In the genomic region with DNA sequence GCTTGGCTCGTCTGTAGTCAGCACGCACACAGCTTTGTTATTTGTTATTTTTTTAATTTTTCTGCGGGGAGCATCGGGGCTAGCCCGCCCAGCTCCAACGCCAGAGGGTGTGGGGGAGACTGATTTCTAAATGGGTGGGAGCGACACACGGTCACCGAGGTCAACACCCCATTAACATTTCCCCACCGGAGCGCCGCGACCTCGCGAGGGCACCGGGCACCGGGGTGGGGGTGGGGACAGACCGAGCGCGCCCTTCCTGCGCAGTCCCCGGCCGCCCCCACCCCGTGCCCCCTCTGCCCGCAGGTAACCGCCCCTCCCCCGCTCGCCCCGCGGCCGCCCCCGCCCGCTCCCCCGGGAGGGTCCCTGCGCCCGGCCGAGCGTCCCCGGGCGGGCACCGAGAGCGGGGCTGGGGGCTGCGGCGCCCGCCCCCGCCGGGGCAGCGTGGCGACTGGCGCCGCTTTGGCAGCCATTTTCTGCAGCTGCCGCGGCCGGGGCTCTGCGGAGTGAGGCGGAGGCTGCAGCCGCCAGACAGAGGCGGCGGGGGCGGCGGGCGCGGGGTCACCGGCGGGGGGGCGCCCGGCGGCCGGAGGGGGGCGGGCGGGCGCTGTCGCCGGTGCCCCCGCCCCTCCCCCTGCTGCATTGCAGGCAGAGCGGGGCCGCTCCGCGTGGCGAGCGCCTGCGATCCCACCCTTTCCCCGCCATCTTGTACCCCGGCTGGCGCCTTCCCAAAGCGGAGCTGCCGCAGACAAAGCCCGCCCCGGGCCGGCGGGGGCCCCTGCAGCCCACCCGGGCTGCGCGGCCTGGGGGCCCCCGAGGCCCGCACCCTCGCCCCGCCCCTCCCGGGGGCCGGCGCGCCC, we compare ENCODE assay signal across 8 cellular contexts. TPM values are rescaled to one million over a fixed set of nuclear protein-coding genes. Genes with fewer than 3 reads are reported as not detected.
DNase-seq lines count a peak whose midpoint lies in the region; ATAC-seq and TF ChIP-seq lines count a peak whose summit lies in the region.

No MANE protein-coding gene starts in this region.

- H3K4me3 Mint-ChIP-seq in MCF 10A (ENCODE audit: unreplicated experiment) (peak overlapping the region; percentile 40), neural crest cell (peak overlapping the region; percentile 81)
- no peak overlapping the region for H3K4me3 Mint-ChIP-seq in activated CD4-positive, alpha-beta T cell treated with anti-CD3 and anti-CD28 coated beads, Interleukin-2, amount 10 ng/mL, durations not matched to agents 7 days and 5 days

- H3K27ac Mint-ChIP-seq in MCF 10A (ENCODE audit: low read depth, unreplicated experiment) (no peak overlapping the region), neural crest cell (ENCODE audit: unreplicated experiment) (peak overlapping the region; percentile 86)
- H3K27ac Mint-ChIP-seq in activated CD4-positive, alpha-beta T cell treated with anti-CD3 and anti-CD28 coated beads, Interleukin-2, amount 10 ng/mL, durations not matched to agents 7 days and 5 days: no peak overlapping the region

- POLR2A ChIA-PET in MCF 10A (lab: Yijun Ruan, JAX): interaction anchor here (0.8 kb wide), 1 partner anchor 22 kb away, joined by 3 read pairs; no protein-coding TSS in a partner anchor
- POLR2A ChIA-PET in activated CD4-positive, alpha-beta T cell treated with anti-CD3 and anti-CD28 coated beads, Interleukin-2, amount 10 ng/mL, durations not matched to agents 7 days and 5 days (lab: Charles Lee): no interaction called here

- intact Hi-C loops in MCF 10A (cut with micrococcal nuclease): no loop called here

- H3K9me3 Mint-ChIP-seq in MCF 10A (ENCODE audit: unreplicated experiment) (no peaks in the 10 kb centered on the region), neural crest cell (no peaks in the 10 kb centered on the region)
- H3K9me3 Mint-ChIP-seq in activated CD4-positive, alpha-beta T cell treated with anti-CD3 and anti-CD28 coated beads, Interleukin-2, amount 10 ng/mL, durations not matched to agents 7 days and 5 days: no peaks in the 10 kb centered on the region

- DNase-seq in EH (ENCODE audit: low read depth) (peak; percentile 20), NCI-H1694 treated with DMSO at 0.1 percent for 48 hours (lab: John Stamatoyannopoulos, UW) (peak; percentile 40), MCF 10A (ENCODE audit: unreplicated experiment) (no peak), neural crest cell (ENCODE audit: low read depth, low spot score) (no peak), superior temporal gyrus (ENCODE audit: extremely low spot score) (no peak), DMS153 (lab: John Stamatoyannopoulos, UW) (no peak)
- DNase-seq in activated CD4-positive, alpha-beta T cell treated with anti-CD3 and anti-CD28 coated beads, Interleukin-2, amount 10 ng/mL, durations not matched to agents 7 days and 5 days: no peak

- H3K36me3 Mint-ChIP-seq in MCF 10A (ENCODE audit: insufficient read depth, unreplicated experiment) (peaks cover 6% of the 10 kb centered on the region), neural crest cell (ENCODE audit: low read depth) (no peaks in the 10 kb centered on the region)
- no peaks in the 10 kb centered on the region for H3K36me3 Mint-ChIP-seq in activated CD4-positive, alpha-beta T cell treated with anti-CD3 and anti-CD28 coated beads, Interleukin-2, amount 10 ng/mL, durations not matched to agents 7 days and 5 days (ENCODE audit: low read depth)

- CTCF ChIA-PET in MCF 10A (lab: Yijun Ruan, JAX): interaction anchor here (5.8 kb wide), 1 partner anchor 103 kb away, joined by 63 read pairs; no protein-coding TSS in a partner anchor
- CTCF ChIA-PET in activated CD4-positive, alpha-beta T cell treated with anti-CD3 and anti-CD28 coated beads, Interleukin-2, amount 10 ng/mL, durations not matched to agents 7 days and 5 days (lab: Charles Lee): interaction anchor here (1.1 to 22.3 kb wide), 2 partner anchors 19 to 32 kb away, joined by 3 to 257 read pairs; a partner anchor contains a TSS

- TF ChIP-seq CTCF in MCF 10A (IDR thresholded peaks at IDR 0.05; ENCODE audit: unreplicated experiment): no peak
- TF ChIP-seq CTCF in neural crest cell (conservative IDR thresholded peaks at IDR 0.05): peak; percentile 19

- H3K4me1 Mint-ChIP-seq in MCF 10A (ENCODE audit: insufficient read depth, unreplicated experiment) (peaks cover 12% of the 10 kb centered on the region), neural crest cell (peaks cover 29% of the 10 kb centered on the region)
- H3K4me1 Mint-ChIP-seq in activated CD4-positive, alpha-beta T cell treated with anti-CD3 and anti-CD28 coated beads, Interleukin-2, amount 10 ng/mL, durations not matched to agents 7 days and 5 days: peaks cover 26% of the 10 kb centered on the region

- H3K27me3 Mint-ChIP-seq in MCF 10A (ENCODE audit: insufficient read depth, unreplicated experiment) (peaks cover 22% of the 10 kb centered on the region), neural crest cell (ENCODE audit: low read depth) (peaks cover 79% of the 10 kb centered on the region)
- H3K27me3 Mint-ChIP-seq in activated CD4-positive, alpha-beta T cell treated with anti-CD3 and anti-CD28 coated beads, Interleukin-2, amount 10 ng/mL, durations not matched to agents 7 days and 5 days: peaks cover 60% of the 10 kb centered on the region

- ATAC-seq in HG02759 (IDR thresholded peaks at IDR 0.05; ENCODE audit: unreplicated experiment): no peak

- BruUV-seq in MCF 10A (replicated peaks; lab: Mats Ljungman, UMichigan): no TSS peak

RNA-seq across cellular contexts. Expression of a gene that starts 16.3 kb away (rescaled TPM):
- total RNA-seq in MCF 10A (2022) (9.4 and 10.5 TPM in 2 replicates), neural crest cell (16.5 and 19.2 TPM in 2 replicates)
- 1 to 10 TPM; 4.3 to 6.4 TPM for total RNA-seq in activated CD4-positive, alpha-beta T cell treated with anti-CD3 and anti-CD28 coated beads, Interleukin-2, amount 10 ng/mL, durations not matched to agents 7 days and 5 days

RNA-seq across cellular contexts. Expression of a gene that starts 26.0 kb away (rescaled TPM):
- total RNA-seq in MCF 10A (2022) (85.8 and 89.7 TPM in 2 replicates), neural crest cell (19.1 and 21.0 TPM in 2 replicates)
- 10 to 100 TPM; 35.0 TPM for total RNA-seq in activated CD4-positive, alpha-beta T cell treated with anti-CD3 and anti-CD28 coated beads, Interleukin-2, amount 10 ng/mL, durations not matched to agents 7 days and 5 days

RNA-seq across cellular contexts. Expression of a gene that starts 35.2 kb away (rescaled TPM):
- total RNA-seq in MCF 10A (2022): 3.8 and 3.9 TPM in 2 replicates
- total RNA-seq in neural crest cell: 95.4 and 101 TPM in 2 replicates
- total RNA-seq in activated CD4-positive, alpha-beta T cell treated with anti-CD3 and anti-CD28 coated beads, Interleukin-2, amount 10 ng/mL, durations not matched to agents 7 days and 5 days: 1 to 10 TPM; 4.6 to 5.5 TPM

Comparison
In these comparisons a context has a peak if more than half of its experiments do, and no peak if none do; other contexts are left out.
1. DNase-seq: peak in EH (single experiment) and NCI-H1694 treated with DMSO at 0.1 percent for 48 hours (single experiment); none in MCF 10A (single experiment), neural crest cell (single experiment), superior temporal gyrus (single experiment), activated CD4-positive, alpha-beta T cell treated with anti-CD3 and anti-CD28 coated beads, Interleukin-2, amount 10 ng/mL, durations not matched to agents 7 days and 5 days (single experiment) and DMS153 (single experiment).
2. RNA of a gene that starts 35.2 kb away (total RNA-seq): 95.4 to 101 TPM in neural crest cell; 4.6 to 5.5 TPM in activated CD4-positive, alpha-beta T cell treated with anti-CD3 and anti-CD28 coated beads, Interleukin-2, amount 10 ng/mL, durations not matched to agents 7 days and 5 days and 3.8 to 3.9 TPM in MCF 10A; every median in the first group is over 10 times any median in the second.